Comparison of ENCODE assay signal across 8 cellular contexts in genomic region chr3:180912304-180913226, GRCh38. TPM values are rescaled to one million over a fixed set of nuclear protein-coding genes. Genes with fewer than 3 reads are reported as not detected.
A peak's percentile ranks its signal among the peaks of the same experiment; 100 is the strongest.
DNase-seq lines count a peak whose midpoint lies in the region; ATAC-seq and TF ChIP-seq lines count a peak whose summit lies in the region.

Gene FXR1 (plus strand): TSS chr3:180912670. CDS start chr3:180912686, 16 bp downstream.

- peak within 1 kb of the TSS; percentile 73 for H3K4me2 ChIP-seq in OCI-LY1 (ENCODE audit: low read length)

- peaks cover 45% of the 10 kb centered on the region for H3K36me3 ChIP-seq in OCI-LY1 (ENCODE audit: insufficient read depth, low read length)

- peak within 1 kb of the TSS; percentile 74 for H2AFZ ChIP-seq in OCI-LY1 (ENCODE audit: low read length)

- peaks cover 40% of the 10 kb centered on the region for H3K4me1 ChIP-seq in OCI-LY1 (ENCODE audit: insufficient read depth, low read length, severe bottlenecking)
- H3K4me1 ChIP-seq in mononuclear cell (ENCODE audit: insufficient read depth, low read length), result peaks cover 29% of the 10 kb centered on the region

- H4K20me1 ChIP-seq in OCI-LY1 (ENCODE audit: insufficient read depth, low read length), result peaks cover 17% of the 10 kb centered on the region

- H3K9ac ChIP-seq in OCI-LY1 (ENCODE audit: low read length), result peak within 1 kb of the TSS; percentile 91

- H3K4me3 ChIP-seq in OCI-LY1 (ENCODE audit: low read depth, low read length, poor library complexity, severe bottlenecking) (peak within 1 kb of the TSS; percentile 87), mononuclear cell (ENCODE audit: low read length) (peak within 1 kb of the TSS; percentile 98)

- TF ChIP-seq CTCF in OCI-LY1 (IDR thresholded peaks at IDR 0.05; ENCODE audit: low read length), result peak; percentile 83

- H3K9me3 ChIP-seq in OCI-LY1 (ENCODE audit: low read length), result no peaks in the 10 kb centered on the region
- no peaks in the 10 kb centered on the region for H3K9me3 ChIP-seq in mononuclear cell (ENCODE audit: low read depth, low read length)

- H3K27me3 ChIP-seq in OCI-LY1 (ENCODE audit: insufficient read depth, low read length) (no peaks in the 10 kb centered on the region), mononuclear cell (ENCODE audit: insufficient read depth, low read length) (no peaks in the 10 kb centered on the region)

- no peaks in the 10 kb centered on the region for H3F3A ChIP-seq in OCI-LY1 (ENCODE audit: insufficient read depth, low read length)

- H3K9me2 ChIP-seq in OCI-LY1 (ENCODE audit: low read depth, low read length), result no peaks in the 10 kb centered on the region

- DNase-seq in DMS 273 treated with DMSO at 0.1 percent for 48 hours (lab: John Stamatoyannopoulos, UW), result peak; percentile 93
- DNase-seq in HuH-7 (ENCODE audit: low spot score), result peak; percentile 75
- DNase-seq in activated CD8-positive, alpha-beta memory T cell treated with anti-CD3 and anti-CD28 coated beads, Interleukin-2, amount 50 U/mL, for 48 hours, result peak; percentile 94
- peak; percentile 80 for DNase-seq in epidermal melanocyte (ENCODE audit: insufficient read length, low spot score)
- DNase-seq in stimulated activated CD8-positive, alpha-beta memory T cell treated with anti-CD3 and anti-CD28 coated beads, Interleukin-4, amount 100 ng/mL, for 24 hours (ENCODE audit: low read depth), result peak; percentile 88

- H3K79me2 ChIP-seq in OCI-LY1 (ENCODE audit: insufficient read depth, low read length), result peaks cover 57% of the 10 kb centered on the region

- peak; percentile 99 for ATAC-seq in GM21515 (IDR thresholded peaks at IDR 0.05; ENCODE audit: unreplicated experiment)

- peak within 1 kb of the TSS; percentile 87 for H3K27ac ChIP-seq in OCI-LY1 (ENCODE audit: low read depth, low read length, poor library complexity, severe bottlenecking)

RNA-seq across cellular contexts. Expression of gene FXR1, which starts in this region (rescaled TPM):
- total RNA-seq in mononuclear cell, result 161 TPM

Comparison
In these comparisons a context has a peak if more than half of its experiments do, and no peak if none do; other contexts are left out.
1. Peak in every context shown above with its lines: DNase-seq, ATAC-seq, H3K4me3 ChIP-seq and H3K27ac ChIP-seq.